Comparison of ENCODE assay signal across 13 cellular contexts in genomic region chr14:61421212-61421923, GRCh38.
DNase-seq lines count a peak whose midpoint lies in the region; ATAC-seq and TF ChIP-seq lines count a peak whose summit lies in the region.
"Had no signal": no experiment of that assay in that cellular context is flagged by ENCODE, and none has a peak within 500 bp of the region (broad histone marks: within the 10 kb centered on the region; RNA-seq: fewer than 3 reads in every experiment).

No MANE protein-coding gene starts in this region.

- POLR2A ChIA-PET in MCF 10A (lab: Yijun Ruan, JAX) = interaction anchor here (0.7 to 3.0 kb wide), 10 partner anchors 8 to 341 kb away, joined by 3 to 38 read pairs (median 6); partner anchors contain the start of genes PRKCH and SNAPC1

- peaks cover 6% of the 10 kb centered on the region for H3K9me3 Mint-ChIP-seq in MCF 10A (ENCODE audit: unreplicated experiment)
- no peaks in the 10 kb centered on the region for H3K9me3 Mint-ChIP-seq in activated T-helper 17 cell treated with anti-CD3 and anti-CD28 coated beads, Interleukin-2, amount 50 U/mL, for 72 hours
- H3K9me3 Mint-ChIP-seq in immature natural killer cell = no peaks in the 10 kb centered on the region

- H3K27ac Mint-ChIP-seq in MCF 10A (ENCODE audit: low read depth, unreplicated experiment) (peak overlapping the region; percentile 71), immature natural killer cell (peak overlapping the region in 3 of 6 donors; percentile 80 to 90 (median 84))
- peak overlapping the region; percentile 76 for H3K27ac Mint-ChIP-seq in activated T-helper 17 cell treated with anti-CD3 and anti-CD28 coated beads, Interleukin-2, amount 50 U/mL, for 72 hours

- H3K4me3 Mint-ChIP-seq in MCF 10A (ENCODE audit: unreplicated experiment) (no peak overlapping the region), immature natural killer cell (peak overlapping the region; percentile 28 to 80 (median 61))
- no peak overlapping the region for H3K4me3 Mint-ChIP-seq in activated T-helper 17 cell treated with anti-CD3 and anti-CD28 coated beads, Interleukin-2, amount 50 U/mL, for 72 hours

- peak; percentile 46 for ATAC-seq in activated T-helper 17 cell treated with anti-CD3 and anti-CD28 coated beads, Interleukin-2, amount 50 U/mL, for 72 hours (replicated peaks)
- no peak for ATAC-seq in HG03432 (IDR thresholded peaks at IDR 0.05; ENCODE audit: unreplicated experiment)
- ATAC-seq: left lobe of liver had no signal

- TF ChIP-seq POLR2A in breast epithelium (IDR thresholded peaks at IDR 0.05) (no peak), thyroid gland (IDR thresholded peaks at IDR 0.05) (no peak)

- CTCF ChIA-PET in MCF 10A (lab: Yijun Ruan, JAX) = interaction anchor here (1.1 to 1.4 kb wide), 3 partner anchors 22 to 123 kb away, joined by 4 to 5 read pairs (median 4); no protein-coding TSS in a partner anchor

- intact Hi-C loops in MCF 10A (cut with micrococcal nuclease) = no loop called here
- intact Hi-C loops in breast epithelium (cut with DNase I; ENCODE audit: low total_unique reads) = no loop called here
- intact Hi-C loops in thyroid gland (cut with DNase I) = no loop called here

- H3K27me3 Mint-ChIP-seq in MCF 10A (ENCODE audit: insufficient read depth, unreplicated experiment) = no peaks in the 10 kb centered on the region
- H3K27me3 Mint-ChIP-seq in activated T-helper 17 cell treated with anti-CD3 and anti-CD28 coated beads, Interleukin-2, amount 50 U/mL, for 72 hours = no peaks in the 10 kb centered on the region
- H3K27me3 Mint-ChIP-seq in immature natural killer cell (ENCODE audit: low read depth in 3 of 3) = peaks cover 0 to 10% (median 7%) of the 10 kb centered on the region in 3 donors

- H3K9me3 ChIP-seq in breast epithelium = no peaks in the 10 kb centered on the region
- H3K9me3 ChIP-seq in thyroid gland = no peaks in the 10 kb centered on the region
- H3K9me3 ChIP-seq: gastrocnemius medialis had no signal

- H3K4me3 ChIP-seq in breast epithelium (no peak overlapping the region), thyroid gland (replicated peaks in 1 of 3) (no peak overlapping the region)
- H3K4me3 ChIP-seq: gastrocnemius medialis had no signal

- H3K4me1 ChIP-seq in breast epithelium = no peaks in the 10 kb centered on the region
- peaks cover 29 to 45% of the 10 kb centered on the region in 2 donors for H3K4me1 ChIP-seq in thyroid gland

- H3K27me3 ChIP-seq in breast epithelium (no peaks in the 10 kb centered on the region), thyroid gland (no peaks in the 10 kb centered on the region)
- H3K27me3 ChIP-seq: gastrocnemius medialis had no signal

- no peak overlapping the region for H3K27ac ChIP-seq in breast epithelium
- peak overlapping the region; percentile 81 to 90 (median 90) for H3K27ac ChIP-seq in thyroid gland

- no peak for TF ChIP-seq CTCF in MCF 10A (IDR thresholded peaks at IDR 0.05; ENCODE audit: unreplicated experiment)
- TF ChIP-seq CTCF in breast epithelium (IDR thresholded peaks at IDR 0.05) = no peak
- TF ChIP-seq CTCF in thyroid gland (IDR thresholded peaks at IDR 0.05) = no peak

- H3K36me3 ChIP-seq in breast epithelium (no peaks in the 10 kb centered on the region), thyroid gland (no peaks in the 10 kb centered on the region)
- H3K36me3 ChIP-seq: gastrocnemius medialis had no signal

- DNase-seq in MCF 10A (ENCODE audit: unreplicated experiment) = peak; percentile 27
- DNase-seq in breast epithelium (ENCODE audit: low spot score in 2 of 2) = no peak
- DNase-seq in immature natural killer cell = no peak
- no peak for DNase-seq in thyroid gland
- no peak for DNase-seq in SKM-1 treated with dmso at 0.1 percent for 144 hours (lab: John Stamatoyannopoulos, UW; ENCODE audit: unreplicated experiment)
- no peak for DNase-seq in activated gamma-delta T cell (lab: John Stamatoyannopoulos, UW)
- DNase-seq: gastrocnemius medialis; NCI-H187; NCI-H345; NK-92 treated with Interleukin-12 subunit alpha and Interleukin-12 subunit beta, amount 100 ng/mL, for 24 hours had no signal

- peaks cover 42% of the 10 kb centered on the region for H3K4me1 Mint-ChIP-seq in MCF 10A (ENCODE audit: insufficient read depth, unreplicated experiment)
- H3K4me1 Mint-ChIP-seq in activated T-helper 17 cell treated with anti-CD3 and anti-CD28 coated beads, Interleukin-2, amount 50 U/mL, for 72 hours = peaks cover 81% of the 10 kb centered on the region
- no peaks in the 10 kb centered on the region for H3K4me1 Mint-ChIP-seq in immature natural killer cell

- no TSS peak for BruUV-seq in MCF 10A (replicated peaks; lab: Mats Ljungman, UMichigan)

- H3K36me3 Mint-ChIP-seq in MCF 10A (ENCODE audit: insufficient read depth, unreplicated experiment) = peaks cover 11% of the 10 kb centered on the region
- H3K36me3 Mint-ChIP-seq in activated T-helper 17 cell treated with anti-CD3 and anti-CD28 coated beads, Interleukin-2, amount 50 U/mL, for 72 hours (ENCODE audit: low read depth) = peaks cover 38% of the 10 kb centered on the region
- H3K36me3 Mint-ChIP-seq in immature natural killer cell = peaks cover 0 to 4% (median 3%) of the 10 kb centered on the region in 3 donors

- 90 to 93% methylated on average over 1 of the region's 1 CpG for WGBS in thyroid gland, 2 donors

Comparison
In these comparisons a context has a peak if more than half of its experiments do, and no peak if none do; other contexts are left out.
1. H3K4me3 Mint-ChIP-seq: peak in immature natural killer cell (5 of 5); none in MCF 10A (single experiment) and activated T-helper 17 cell treated with anti-CD3 and anti-CD28 coated beads, Interleukin-2, amount 50 U/mL, for 72 hours (single experiment).
2. H3K27ac ChIP-seq: peak in thyroid gland (3 of 3); none in breast epithelium (0 of 2).